Comparison of ENCODE assay signal across 19 cellular contexts in the genomic region with DNA sequence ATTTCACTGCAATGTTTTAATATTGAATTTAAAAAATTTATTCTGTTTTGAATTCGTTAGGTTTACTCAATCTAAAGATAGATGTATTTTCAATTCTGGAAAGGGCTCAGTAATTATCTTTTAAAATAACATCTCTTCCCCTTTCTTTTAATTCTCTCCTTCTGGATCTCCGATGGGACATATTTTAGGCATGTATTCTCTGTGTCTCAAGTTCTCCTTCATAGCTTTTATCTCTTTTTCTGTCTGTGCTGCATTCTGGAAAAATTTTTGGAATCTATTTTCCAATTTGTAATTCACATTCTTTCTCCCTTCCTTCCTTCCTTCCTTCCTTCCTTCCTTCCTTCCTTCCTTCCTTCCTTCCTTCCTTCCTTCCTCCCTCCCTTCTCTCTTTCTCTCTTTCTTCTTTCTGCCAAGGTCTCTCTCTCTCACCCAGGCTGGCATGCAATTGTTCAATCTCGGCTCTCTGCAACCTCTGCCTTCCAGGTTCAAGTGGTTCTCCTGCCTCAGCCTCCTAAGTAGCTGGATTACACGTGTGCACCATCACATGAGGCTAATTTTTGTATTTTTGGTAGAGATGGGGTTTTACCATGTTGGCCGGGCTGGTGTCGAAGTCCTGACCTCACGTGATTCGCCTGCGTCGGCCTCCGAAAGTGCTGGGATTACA.
DNase-seq lines count a peak whose midpoint lies in the region; ATAC-seq and TF ChIP-seq lines count a peak whose summit lies in the region.
"Had no signal": no experiment of that assay in that cellular context is flagged by ENCODE, and none has a peak within 500 bp of the region (broad histone marks: within the 10 kb centered on the region; RNA-seq: fewer than 3 reads in every experiment).

No MANE protein-coding gene starts in this region.

- intact Hi-C loops in A673 (cut with micrococcal nuclease; ENCODE audit: unreplicated experiment) = loop anchor here (2.0 to 5.0 kb wide), 5 partner anchors 99 to 226 kb away; a partner anchor contains a TSS

- H3K36me3 Mint-ChIP-seq in nephron progenitor cell (ENCODE audit: low read depth) = peaks cover 4% of the 10 kb centered on the region
- H3K36me3 Mint-ChIP-seq: CD4-positive, CD25-positive, alpha-beta regulatory T cell; CD8-positive, alpha-beta T cell had no signal

- peaks cover 5% of the 10 kb centered on the region for H3K9me3 ChIP-seq in A673 (ENCODE audit: low read depth, low read length, poor library complexity, severe bottlenecking)
- peaks cover 4% of the 10 kb centered on the region; the same call in 1 of the 2 replicates for H3K9me3 ChIP-seq in SK-N-MC (ENCODE audit: low read depth, low read length)
- H3K9me3 ChIP-seq: BLaER1, Caco-2 had no signal

- H2BK5ac ChIP-seq in mesendoderm (ENCODE audit: low read length) = no peak overlapping the region

- H3K9ac ChIP-seq in SK-N-MC (ENCODE audit: insufficient read length) (peak overlapping the region; percentile 92), mesendoderm (ENCODE audit: low read length) (no peak overlapping the region)
- H3K9ac ChIP-seq: BLaER1 had no signal

- TF ChIP-seq CTCF in A673 (conservative IDR thresholded peaks at IDR 0.05; ENCODE audit: low read depth, low read length) = no peak
- no peak for TF ChIP-seq CTCF in nephron progenitor cell (IDR thresholded peaks at IDR 0.05)

- H3K27me3 ChIP-seq in A673 (replicated peaks; ENCODE audit: insufficient read depth, low read depth, low read length, poor library complexity) (no peaks in the 10 kb centered on the region), mesendoderm (ENCODE audit: insufficient read depth, low read length, poor library complexity) (no peaks in the 10 kb centered on the region)
- H3K27me3 ChIP-seq: BLaER1 had no signal

- H3K27ac ChIP-seq in A673 (ENCODE audit: low read depth, low read length, poor library complexity, severe bottlenecking) = peak overlapping the region; percentile 94
- H3K27ac ChIP-seq in SK-N-MC = peak overlapping the region; percentile 100
- no peak overlapping the region for H3K27ac ChIP-seq in mesendoderm (ENCODE audit: low read depth, low read length)
- H3K27ac ChIP-seq: BLaER1, C4-2B had no signal

- CTCF ChIA-PET in A673 (lab: Charles Lee) = no interaction called here

- H3K23ac ChIP-seq in mesendoderm (ENCODE audit: low read length) = no peak overlapping the region

- H3K27me3 Mint-ChIP-seq in nephron progenitor cell (ENCODE audit: low read depth, poor library complexity) = peaks cover 4% of the 10 kb centered on the region
- H3K27me3 Mint-ChIP-seq: B cell; CD4-positive, CD25-positive, alpha-beta regulatory T cell had no signal

- no peak overlapping the region for H3K4ac ChIP-seq in mesendoderm (ENCODE audit: low read depth, low read length)

- peak overlapping the region; percentile 27 for H3K27ac Mint-ChIP-seq in nephron progenitor cell
- H3K27ac Mint-ChIP-seq: B cell; CD4-positive, CD25-positive, alpha-beta regulatory T cell; CD8-positive, alpha-beta T cell; GM23338; H9; HFFc6 had no signal

- H4K8ac ChIP-seq in mesendoderm (ENCODE audit: low read depth, low read length) = no peak overlapping the region

- no peak overlapping the region for H3K4me3 ChIP-seq in A673 (ENCODE audit: low read depth, low read length, poor library complexity, severe bottlenecking)
- H3K4me3 ChIP-seq in SK-N-MC = peak overlapping the region; percentile 70
- H3K4me3 ChIP-seq in mesendoderm (ENCODE audit: low read length) = no peak overlapping the region
- H3K4me3 ChIP-seq: BLaER1, GM23338 had no signal

- peaks cover 5% of the 10 kb centered on the region for H3K4me1 Mint-ChIP-seq in nephron progenitor cell
- H3K4me1 Mint-ChIP-seq: B cell; CD4-positive, CD25-positive, alpha-beta regulatory T cell; GM23338 had no signal

- H3K18ac ChIP-seq in mesendoderm (ENCODE audit: low read length) = no peak overlapping the region

- no peak overlapping the region for H4K5ac ChIP-seq in mesendoderm (ENCODE audit: low read length)

- H3K4me2 ChIP-seq in mesendoderm (ENCODE audit: low read length) = no peak overlapping the region
- H3K4me2 ChIP-seq: GM23338 had no signal

- H3K56ac ChIP-seq in mesendoderm (ENCODE audit: low read length) = no peak overlapping the region

- POLR2A ChIA-PET in A673 (lab: Charles Lee; ENCODE audit: low non-redundant PET) = no interaction called here

- H3K4me3 Mint-ChIP-seq in nephron progenitor cell = no peak overlapping the region
- H3K4me3 Mint-ChIP-seq: B cell; CD4-positive, CD25-positive, alpha-beta regulatory T cell; CD8-positive, alpha-beta T cell; GM23338; H9; HFFc6 had no signal

- no peak overlapping the region for H2BK15ac ChIP-seq in mesendoderm (replicated peaks; ENCODE audit: low read depth)

- H3K79me1 ChIP-seq in mesendoderm (ENCODE audit: low read length) = no peaks in the 10 kb centered on the region

- H3K9me3 Mint-ChIP-seq in nephron progenitor cell = peaks cover 27% of the 10 kb centered on the region

- H3K36me3 ChIP-seq in A673 (ENCODE audit: insufficient read depth, low read length, poor library complexity, severe bottlenecking) = no peaks in the 10 kb centered on the region
- no peaks in the 10 kb centered on the region; the same call in 1 of the 2 replicates for H3K36me3 ChIP-seq in SK-N-MC (ENCODE audit: insufficient read depth, low read length)
- H3K36me3 ChIP-seq in mesendoderm (ENCODE audit: control insufficient read depth, insufficient read depth, low read length) = no peaks in the 10 kb centered on the region
- H3K36me3 ChIP-seq: BLaER1 had no signal

- H2AK5ac ChIP-seq in mesendoderm (ENCODE audit: low read length) = no peak overlapping the region

- peaks cover 58% of the 10 kb centered on the region for H3K4me1 ChIP-seq in A673 (ENCODE audit: insufficient read depth, low read length, poor library complexity, severe bottlenecking)
- H3K4me1 ChIP-seq in mesendoderm (ENCODE audit: control insufficient read depth, low read depth, low read length) = no peaks in the 10 kb centered on the region
- H3K4me1 ChIP-seq: Caco-2 had no signal

- no CpG with 5 or more reads among the region's 11 CpGs for WGBS in mesendoderm (ENCODE audit: extremely low coverage, insufficient coverage, low lambda C conversion rate)

- H3K79me2 ChIP-seq in mesendoderm (ENCODE audit: control insufficient read depth, insufficient read depth, low read length) = no peaks in the 10 kb centered on the region

- H2BK120ac ChIP-seq in mesendoderm (ENCODE audit: low read depth, low read length) = no peak overlapping the region

- ATAC-seq in HG02938 (IDR thresholded peaks at IDR 0.05; ENCODE audit: unreplicated experiment) = no peak
- ATAC-seq: CD8-positive, alpha-beta T cell; GM23338; HCT116 had no signal

- BruUV-seq in A673 (replicated peaks; lab: Mats Ljungman, UMichigan) = no TSS peak

- DNase-seq in A673 (ENCODE audit: low spot score) (peak; percentile 93), SK-N-MC (ENCODE audit: low read depth, low spot score) (peak; percentile 97), nephron progenitor cell (no peak), mesendoderm (no peak)
- DNase-seq in activated CD4-positive, alpha-beta T cell treated with anti-CD3 and anti-CD28 coated beads, Interleukin-2, amount 50 U/mL, for 4 hours = no peak
- DNase-seq: 8988T; Caco-2; CD4-positive, CD25-positive, alpha-beta regulatory T cell; CD8-positive, alpha-beta T cell; DMS153; DND-41; H9; HFFc6 had no signal

Comparison
In these comparisons a context has a peak if more than half of its experiments do, and no peak if none do; other contexts are left out.
1. DNase-seq: peak in A673 (single experiment) and SK-N-MC (single experiment); none in nephron progenitor cell (single experiment), mesendoderm (single experiment) and activated CD4-positive, alpha-beta T cell treated with anti-CD3 and anti-CD28 coated beads, Interleukin-2, amount 50 U/mL, for 4 hours (0 of 2).